Comparison of ENCODE assay signal across 14 cellular contexts in genomic region chr2:182694189-182694588, GRCh38. TPM values are rescaled to one million over a fixed set of nuclear protein-coding genes. Genes with fewer than 3 reads are reported as not detected.
DNase-seq lines count a peak whose midpoint lies in the region; ATAC-seq, FAIRE-seq and TF ChIP-seq lines count a peak whose summit lies in the region.
"Had no signal": no experiment of that assay in that cellular context is flagged by ENCODE, and none has a peak within 500 bp of the region (broad histone marks: within the 10 kb centered on the region; RNA-seq: fewer than 3 reads in every experiment).

No MANE protein-coding gene starts in this region.

- H3K27ac Mint-ChIP-seq in neural progenitor cell: no peak overlapping the region
- H3K27ac Mint-ChIP-seq: CD4-positive, CD25-positive, alpha-beta regulatory T cell; H9 had no signal

- H3K9ac ChIP-seq in HepG2 (ENCODE audit: insufficient read depth, low read depth, low read length) (no peak overlapping the region), neural progenitor cell (no peak overlapping the region)
- H3K9ac ChIP-seq: BLaER1 treated with 17β-estradiol and CSF1 and Interleukin-3, amounts not matched to agents 10 nM and 100 nM; GM23248 had no signal

- intact Hi-C loops in HepG2 (cut with micrococcal nuclease; ENCODE audit: unreplicated experiment) (no loop called here), right lobe of liver (cut with DNase I) (no loop called here)

- no peaks in the 10 kb centered on the region for H3K9me3 ChIP-seq in HepG2 (ENCODE audit: low read length)
- H3K9me3 ChIP-seq in right lobe of liver: no peaks in the 10 kb centered on the region
- no peaks in the 10 kb centered on the region for H3K9me3 ChIP-seq in neural progenitor cell (ENCODE audit: low read depth)

- no peaks in the 10 kb centered on the region for H3K4me1 Mint-ChIP-seq in neural progenitor cell
- H3K4me1 Mint-ChIP-seq: CD4-positive, CD25-positive, alpha-beta regulatory T cell; H9 had no signal

- no TSS peak for BruUV-seq in HepG2 (replicated peaks; lab: Mats Ljungman, UMichigan)

- CTCF ChIA-PET in HepG2 (lab: Yijun Ruan, JAX; ENCODE audit: low intra/inter-chr PET ratio, low total read pairs): no interaction called here
- CTCF ChIA-PET in GM10248 (lab: Yijun Ruan, JAX): no interaction called here

- no peaks in the 10 kb centered on the region for H3F3A ChIP-seq in neural progenitor cell (ENCODE audit: low read depth)

- no peaks in the 10 kb centered on the region for H3K79me2 ChIP-seq in HepG2 (ENCODE audit: insufficient read depth, low read length)
- no peaks in the 10 kb centered on the region for H3K79me2 ChIP-seq in neural progenitor cell (ENCODE audit: low read depth)

- WGBS in HepG2 (ENCODE audit: low lambda C conversion rate): 53% methylated on average over 4 of the region's 4 CpGs
- WGBS in right lobe of liver (ENCODE audit: insufficient coverage, low coverage, low lambda C conversion rate, missing lambda C conversion rate): 89% methylated on average over 4 of the region's 4 CpGs

- H3K36me3 Mint-ChIP-seq in neural progenitor cell: no peaks in the 10 kb centered on the region
- H3K36me3 Mint-ChIP-seq: CD4-positive, CD25-positive, alpha-beta regulatory T cell had no signal

- H3K36me3 ChIP-seq in HepG2 (replicated peaks in 1 of 2; ENCODE audit: control insufficient read depth in 1 of 2, insufficient read depth in 2 of 2, low read length in 2 of 2) (no peaks in the 10 kb centered on the region), right lobe of liver (no peaks in the 10 kb centered on the region), neural progenitor cell (no peaks in the 10 kb centered on the region)
- H3K36me3 ChIP-seq: BLaER1 treated with 17β-estradiol and CSF1 and Interleukin-3, amounts not matched to agents 10 nM and 100 nM had no signal

- H3K9me3 Mint-ChIP-seq in neural progenitor cell: peaks cover 4% of the 10 kb centered on the region
- H3K9me3 Mint-ChIP-seq: H9 had no signal

- ATAC-seq in HepG2 (no peak), right lobe of liver (no peak)

- POLR2A ChIA-PET in HepG2 (lab: Yijun Ruan, JAX): no interaction called here
- POLR2A ChIA-PET in GM10248 (lab: Yijun Ruan, JAX): no interaction called here

- no peak for TF ChIP-seq CTCF in HepG2 (CRISPR knock-in tag; IDR thresholded peaks at IDR 0.05)
- no peak for TF ChIP-seq CTCF in right lobe of liver (IDR thresholded peaks at IDR 0.05)
- TF ChIP-seq CTCF in neural progenitor cell (IDR thresholded peaks at IDR 0.05): no peak
- no peak for TF ChIP-seq CTCF in GM10248 (IDR thresholded peaks at IDR 0.05; ENCODE audit: control extremely low read depth, extremely low read depth, low read depth, missing control alignments)

- no peak for DNase-seq in HepG2 (ENCODE audit: low spot score)
- DNase-seq in right lobe of liver: no peak
- peak; percentile 69 for DNase-seq in NCI-H187 treated with DMSO at 0.1 percent for 48 hours (lab: John Stamatoyannopoulos, UW)
- peak; percentile 80 for DNase-seq in NCI-H345 treated with DMSO at 0.1 percent for 48 hours (lab: John Stamatoyannopoulos, UW; ENCODE audit: unreplicated experiment)
- no peak for DNase-seq in neural progenitor cell (ENCODE audit: low spot score)
- DNase-seq in activated CD8-positive, alpha-beta memory T cell treated with anti-CD3 and anti-CD28 coated beads, Interleukin-2, amount 50 U/mL, for 48 hours: no peak
- no peak for DNase-seq in GM10248 (ENCODE audit: extremely low spot score)
- no peak for DNase-seq in stimulated activated CD4-positive, alpha-beta T cell treated with anti-CD3 and anti-CD28 coated beads, Interleukin-1b, Interleukin-23, amount 100 ng/mL, for 48 hours
- DNase-seq: ACHN; CD4-positive, CD25-positive, alpha-beta regulatory T cell; GF-D8; GM23248; H9 had no signal

- in situ Hi-C loops in HepG2 (cut with HindIII; ENCODE audit: extremely low pct_ligation_motif_present, low pct_unique_long_range_greater_than_20kb): no loop called here

- TF ChIP-seq EP300 in HepG2 (IDR thresholded peaks at IDR 0.05; ENCODE audit: low read depth in 2 of 2, low read length in 2 of 2) (no peak), HepG2 (CRISPR knock-in tag; IDR thresholded peaks at IDR 0.05; ENCODE audit: borderline replicate concordance) (no peak)

- H3K4me3 ChIP-seq in HepG2 (replicated peaks in 1 of 3; ENCODE audit: insufficient read depth in 1 of 3, low read depth in 2 of 3, low read length in 3 of 3): no peak overlapping the region
- H3K4me3 ChIP-seq in right lobe of liver: no peak overlapping the region
- H3K4me3 ChIP-seq in neural progenitor cell: no peak overlapping the region
- H3K4me3 ChIP-seq: BLaER1 treated with 17β-estradiol and CSF1 and Interleukin-3, amounts not matched to agents 10 nM and 100 nM; GM23248 had no signal

- no peak overlapping the region for H2AFZ ChIP-seq in HepG2 (ENCODE audit: low read length)
- H2AFZ ChIP-seq in neural progenitor cell (replicated peaks): peak overlapping the region; percentile 30
- H2AFZ ChIP-seq: GM23248 had no signal

- H4K20me1 ChIP-seq in HepG2 (ENCODE audit: insufficient read depth, low read length): no peaks in the 10 kb centered on the region
- no peaks in the 10 kb centered on the region for H4K20me1 ChIP-seq in neural progenitor cell (ENCODE audit: low read depth)
- H4K20me1 ChIP-seq: BLaER1 treated with 17β-estradiol and CSF1 and Interleukin-3, amounts not matched to agents 10 nM and 100 nM had no signal

- peaks cover 2% of the 10 kb centered on the region for H3K27me3 Mint-ChIP-seq in neural progenitor cell (ENCODE audit: insufficient read depth, low read depth)

- FAIRE-seq in HepG2 (lab: Jason Lieb, UNC): no peak

- TF ChIP-seq POLR2A in HepG2 (IDR thresholded peaks at IDR 0.05; ENCODE audit: insufficient read depth in 1 of 2, low read depth in 2 of 2, low read length in 2 of 2) (no peak), right lobe of liver (IDR thresholded peaks at IDR 0.05) (no peak)

- no peak for TF ChIP-seq RAD21 in HepG2 (CRISPR knock-in tag; IDR thresholded peaks at IDR 0.05)

- no peak overlapping the region for H3K4me3 Mint-ChIP-seq in neural progenitor cell
- H3K4me3 Mint-ChIP-seq: CD4-positive, CD25-positive, alpha-beta regulatory T cell; H9 had no signal

- H3K27ac ChIP-seq in HepG2 (ENCODE audit: extremely low read length, insufficient read depth, low read length) (no peak overlapping the region), right lobe of liver (no peak overlapping the region), neural progenitor cell (no peak overlapping the region)
- H3K27ac ChIP-seq: BLaER1 treated with 17β-estradiol and CSF1 and Interleukin-3, amounts not matched to agents 10 nM and 100 nM; GM23248 had no signal

- H3K27me3 ChIP-seq in HepG2 (ENCODE audit: control insufficient read depth in 1 of 2, insufficient read depth in 2 of 2, low read length in 2 of 2) (no peaks in the 10 kb centered on the region), right lobe of liver (no peaks in the 10 kb centered on the region), neural progenitor cell (no peaks in the 10 kb centered on the region)
- H3K27me3 ChIP-seq: BLaER1 treated with 17β-estradiol and CSF1 and Interleukin-3, amounts not matched to agents 10 nM and 100 nM had no signal

- H3K4me1 ChIP-seq in HepG2 (ENCODE audit: insufficient read depth, low read length) (no peaks in the 10 kb centered on the region), right lobe of liver (no peaks in the 10 kb centered on the region), neural progenitor cell (no peaks in the 10 kb centered on the region)
- H3K4me1 ChIP-seq: BLaER1 treated with 17β-estradiol and CSF1 and Interleukin-3, amounts not matched to agents 10 nM and 100 nM had no signal

- H3K4me2 ChIP-seq in HepG2 (ENCODE audit: low read depth, low read length) (no peak overlapping the region), neural progenitor cell (no peak overlapping the region)
- H3K4me2 ChIP-seq: BLaER1 treated with 17β-estradiol and CSF1 and Interleukin-3, amounts not matched to agents 10 nM and 100 nM had no signal

TF ChIP-seq in HepG2, 621 proteins besides CTCF, POLR2A, EP300 and RAD21 (continues in another document):
- TF ChIP-seq CEBPB (IDR thresholded peaks at IDR 0.05; ENCODE audit: borderline replicate concordance, low read depth, low read length): peak; percentile 52; the same call in 1 of the 2 replicates

RNA-seq across cellular contexts. Expression of gene DNAJC10, which starts 21.9 kb away (rescaled TPM):
- 178 and 190 TPM in 2 replicates for total RNA-seq in HepG2 (2016; rRNA removed; fragmentation: Illumina TruSeq; extraction: Trizol)
- 20.2 and 22.6 TPM in 2 replicates for total RNA-seq in HepG2 (2016; cell fraction: cytosol; rRNA removed; fragmentation: Illumina TruSeq; extraction: Trizol; ENCODE audit: low read depth)
- total RNA-seq in HepG2 (2016; cell fraction: insoluble cytoplasmic fraction; rRNA removed; fragmentation: Illumina TruSeq; extraction: Trizol): 187 and 195 TPM in 2 replicates
- 118 and 122 TPM in 2 replicates for total RNA-seq in HepG2 (2016; cell fraction: membrane; rRNA removed; fragmentation: Illumina TruSeq; extraction: Trizol)
- total RNA-seq in HepG2 (2016; cell fraction: nucleus; rRNA removed; fragmentation: Illumina TruSeq; extraction: Trizol): 194 and 207 TPM in 2 replicates
- 40.1 and 44.1 TPM in 2 replicates for polyA plus RNA-seq in HepG2 (2011; rRNA removed)
- polyA plus RNA-seq in HepG2 (2011; cell fraction: cytosol; rRNA removed): 14.0 and 24.2 TPM in 2 replicates
- 43.5 and 66.4 TPM in 2 replicates for polyA plus RNA-seq in HepG2 (2011; cell fraction: nucleus; rRNA removed)
- polyA plus RNA-seq in HepG2 (2012): 68.3 and 73.4 TPM in 2 replicates
- polyA plus RNA-seq in HepG2 (2016; cell fraction: cytosol; fragmentation: Illumina TruSeq; extraction: Trizol; ENCODE audit: low read depth): 17.2 and 23.7 TPM in 2 replicates
- 90.6 and 103 TPM in 2 replicates for polyA plus RNA-seq in HepG2 (2016; cell fraction: insoluble cytoplasmic fraction; fragmentation: Illumina TruSeq; extraction: Trizol; ENCODE audit: low read depth)
- polyA plus RNA-seq in HepG2 (2016; cell fraction: membrane; fragmentation: Illumina TruSeq; extraction: Trizol; ENCODE audit: low read depth): 49.0 and 50.6 TPM in 2 replicates
- polyA plus RNA-seq in HepG2 (2016; cell fraction: nucleus; fragmentation: Illumina TruSeq; extraction: Trizol; ENCODE audit: insufficient read depth, low read depth): 135 and 139 TPM in 2 replicates
- 16.0 and 24.1 TPM in 2 replicates for polyA minus RNA-seq in HepG2 (2011; rRNA and poly(A)+ RNA removed; ENCODE audit: low replicate concordance)
- polyA minus RNA-seq in HepG2 (2011; cell fraction: cytosol; rRNA and poly(A)+ RNA removed): 45.0 and 49.4 TPM in 2 replicates
- polyA minus RNA-seq in HepG2 (2011; cell fraction: nucleus; rRNA and poly(A)+ RNA removed): 71.5 and 98.2 TPM in 2 replicates
- 10 to 100 TPM; 26.1 to 37.7 (median 33.0) TPM for total RNA-seq in right lobe of liver
- total RNA-seq in neural progenitor cell (ENCODE audit: low replicate concordance): 90.6 and 174 TPM in 2 replicates

Comparison
In these comparisons a context has a peak if more than half of its experiments do, and no peak if none do; other contexts are left out.
1. DNase-seq: peak in NCI-H187 treated with DMSO at 0.1 percent for 48 hours (single experiment) and NCI-H345 treated with DMSO at 0.1 percent for 48 hours (single experiment); none in HepG2 (single experiment), right lobe of liver (0 of 3), neural progenitor cell (single experiment), activated CD8-positive, alpha-beta memory T cell treated with anti-CD3 and anti-CD28 coated beads, Interleukin-2, amount 50 U/mL, for 48 hours (single experiment), GM10248 (single experiment) and stimulated activated CD4-positive, alpha-beta T cell treated with anti-CD3 and anti-CD28 coated beads, Interleukin-1b, Interleukin-23, amount 100 ng/mL, for 48 hours (single experiment).